15 cellular contexts compared by ENCODE assay signal in the genomic region with DNA sequence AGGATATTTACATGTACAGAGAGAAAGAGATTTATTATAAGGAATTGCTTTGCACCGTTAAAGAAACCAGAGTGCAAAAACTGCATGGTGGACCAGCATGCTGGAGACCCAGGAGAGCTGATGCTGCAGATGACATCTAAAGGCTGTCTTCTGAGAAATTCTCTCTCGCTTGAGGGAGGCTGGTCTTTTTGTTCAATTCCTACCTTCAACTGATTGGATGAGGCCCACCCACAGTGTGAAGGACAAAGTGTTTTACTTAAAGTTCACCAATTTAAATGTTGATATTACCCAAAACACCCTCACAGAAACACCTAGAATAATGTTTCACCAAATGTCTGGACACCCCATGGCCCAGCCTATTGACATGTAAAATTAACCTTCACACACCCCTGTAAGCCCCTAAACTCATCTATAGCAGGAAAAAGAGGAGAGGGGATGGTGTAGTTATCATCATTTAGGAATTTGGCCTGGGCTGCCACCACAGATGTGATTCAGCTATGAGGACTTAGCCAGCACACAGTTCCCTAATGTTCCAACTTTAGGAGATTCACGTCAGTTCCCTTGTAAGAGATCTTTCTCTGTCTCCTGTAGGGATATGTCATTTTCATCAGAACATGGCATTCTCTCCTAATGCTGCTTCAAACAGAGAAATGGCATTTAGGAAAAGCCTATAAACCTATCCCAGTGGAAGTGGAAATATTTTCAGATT.
DNase-seq lines count a peak whose midpoint lies in the region; ATAC-seq and TF ChIP-seq lines count a peak whose summit lies in the region.
"Had no signal": no experiment of that assay in that cellular context is flagged by ENCODE, and none has a peak within 500 bp of the region (broad histone marks: within the 10 kb centered on the region; RNA-seq: fewer than 3 reads in every experiment).

No MANE protein-coding gene starts in this region.

- H3K9me3 ChIP-seq in upper lobe of right lung: no peaks in the 10 kb centered on the region
- H3K9me3 ChIP-seq: SJSA1 had no signal

- H3K27ac ChIP-seq in upper lobe of right lung: no peak overlapping the region
- H3K27ac ChIP-seq: PC-9, SJSA1 had no signal

- intact Hi-C loops in upper lobe of right lung (cut with DNase I): no loop called here

- no peak overlapping the region for H3K4me3 ChIP-seq in fibroblast of mammary gland (ENCODE audit: control insufficient read depth, low read depth, low read length)
- H3K4me3 ChIP-seq in upper lobe of right lung: no peak overlapping the region
- H3K4me3 ChIP-seq: GM23338, PC-9, SJSA1 had no signal

- H3K36me3 ChIP-seq in upper lobe of right lung: no peaks in the 10 kb centered on the region
- H3K36me3 ChIP-seq: SJSA1 had no signal

- H3K4me1 ChIP-seq in upper lobe of right lung: no peaks in the 10 kb centered on the region
- H3K4me1 ChIP-seq: SJSA1 had no signal

- TF ChIP-seq CTCF in fibroblast of mammary gland (conservative IDR thresholded peaks at IDR 0.05; ENCODE audit: control insufficient read depth, insufficient read depth, low read depth, low read length) (no peak), upper lobe of right lung (IDR thresholded peaks at IDR 0.05) (no peak)

- H3K27me3 ChIP-seq in upper lobe of right lung: no peaks in the 10 kb centered on the region
- H3K27me3 ChIP-seq: SJSA1 had no signal

- ATAC-seq in GM18907 (IDR thresholded peaks at IDR 0.05; ENCODE audit: unreplicated experiment) (no peak), upper lobe of right lung (no peak)
- ATAC-seq: GM23338 had no signal

- DNase-seq in GM03348 (ENCODE audit: low spot score) (peak; percentile 25), M059J (ENCODE audit: low read depth) (peak; percentile 76), fibroblast of mammary gland (ENCODE audit: low read depth) (peak; percentile 43), NCI-H2107 treated with DMSO at 0.1 percent for 48 hours (lab: John Stamatoyannopoulos, UW; ENCODE audit: unreplicated experiment) (no peak), upper lobe of right lung (no peak)
- no peak for DNase-seq in activated CD4-positive, alpha-beta T cell treated with anti-CD3 and anti-CD28 coated beads for 48 hours
- DNase-seq: CD4-positive, alpha-beta T cell; Kasumi-1; NCI-H2029; NCI-H2171 treated with DMSO at 0.1 percent for 48 hours; NCI-H82; PC-9 had no signal

Comparison
In these comparisons a context has a peak if more than half of its experiments do, and no peak if none do; other contexts are left out.
1. DNase-seq: peak in GM03348 (single experiment), M059J (single experiment) and fibroblast of mammary gland (single experiment); none in NCI-H2107 treated with DMSO at 0.1 percent for 48 hours (single experiment), activated CD4-positive, alpha-beta T cell treated with anti-CD3 and anti-CD28 coated beads for 48 hours (single experiment) and upper lobe of right lung (single experiment).